In genomic region chr1:1419363-1419811, GRCh38 we compare ENCODE assay signal across 11 cellular contexts. TPM values are rescaled to one million over a fixed set of nuclear protein-coding genes. Genes with fewer than 3 reads are reported as not detected.
DNase-seq lines count a peak whose midpoint lies in the region; ATAC-seq and TF ChIP-seq lines count a peak whose summit lies in the region.
"Had no signal": no experiment of that assay in that cellular context is flagged by ENCODE, and none has a peak within 500 bp of the region (broad histone marks: within the 10 kb centered on the region; RNA-seq: fewer than 3 reads in every experiment).

No MANE protein-coding gene starts in this region.

- peaks cover 0 to 2% (median 0%) of the 10 kb centered on the region in 3 donors for H3K4me1 Mint-ChIP-seq in T-cell
- H3K4me1 Mint-ChIP-seq in type B pancreatic cell (ENCODE audit: unreplicated experiment), result peaks cover 22% of the 10 kb centered on the region

- CTCF ChIA-PET in T-cell (lab: Charles Lee), result no interaction called here

- intact Hi-C loops in lower lobe of right lung (cut with DNase I), result no loop called here

- TF ChIP-seq CTCF in lower lobe of right lung (IDR thresholded peaks at IDR 0.05) (no peak), suprapubic skin (IDR thresholded peaks at IDR 0.05) (no peak), type B pancreatic cell (conservative IDR thresholded peaks at IDR 0.05) (no peak)

- no peaks in the 10 kb centered on the region for H3K9me3 Mint-ChIP-seq in T-cell
- H3K9me3 Mint-ChIP-seq in type B pancreatic cell, result no peaks in the 10 kb centered on the region

- TF ChIP-seq EP300 in suprapubic skin (IDR thresholded peaks at IDR 0.05), result no peak

- DNase-seq in lower lobe of right lung, result no peak
- no peak for DNase-seq in suprapubic skin (ENCODE audit: low spot score in 2 of 2)
- no peak for DNase-seq in effector memory CD4-positive, alpha-beta T cell
- no peak for DNase-seq in T-cell
- DNase-seq in type B pancreatic cell (ENCODE audit: extremely low spot score, unreplicated experiment), result no peak
- DNase-seq: activated effector memory CD4-positive, alpha-beta T cell treated with anti-CD3 and anti-CD28 coated beads, Interleukin-2, amount 50 U/mL, for 16 hours; Kasumi-1; SJCRH30 had no signal

- 92% methylated on average over 21 of the region's 21 CpGs for WGBS in HUES64
- WGBS in suprapubic skin, result no CpG with 5 or more reads among the region's 21 CpGs

- H3K27ac Mint-ChIP-seq in T-cell (no peak overlapping the region), type B pancreatic cell (no peak overlapping the region)

- no peaks in the 10 kb centered on the region for H3K36me3 Mint-ChIP-seq in T-cell
- no peaks in the 10 kb centered on the region for H3K36me3 Mint-ChIP-seq in type B pancreatic cell

- POLR2A ChIA-PET in T-cell (lab: Charles Lee), result no interaction called here

- H3K36me3 ChIP-seq in HUES64 (ENCODE audit: insufficient read depth, low read length) (no peaks in the 10 kb centered on the region), endocrine pancreas (ENCODE audit: control insufficient read depth, insufficient read depth, low read length) (no peaks in the 10 kb centered on the region), lower lobe of right lung (no peaks in the 10 kb centered on the region), suprapubic skin (no peaks in the 10 kb centered on the region)
- H3K36me3 ChIP-seq in effector memory CD4-positive, alpha-beta T cell (ENCODE audit: control insufficient read depth, insufficient read depth, low read length), result no peaks in the 10 kb centered on the region
- H3K36me3 ChIP-seq: SJCRH30 had no signal

- H3K9ac ChIP-seq in HUES64 (ENCODE audit: low read depth, low read length) (peak overlapping the region; percentile 12; the same call in 1 of the 2 replicates), endocrine pancreas (ENCODE audit: control insufficient read depth, insufficient read depth, low read length) (peak overlapping the region; percentile 74)

- no peaks in the 10 kb centered on the region for H3K27me3 ChIP-seq in HUES64 (ENCODE audit: insufficient read depth, low read length)
- no peaks in the 10 kb centered on the region for H3K27me3 ChIP-seq in endocrine pancreas (ENCODE audit: control insufficient read depth, insufficient read depth, low read length)
- no peaks in the 10 kb centered on the region for H3K27me3 ChIP-seq in lower lobe of right lung (ENCODE audit: low read depth)
- no peaks in the 10 kb centered on the region for H3K27me3 ChIP-seq in suprapubic skin
- H3K27me3 ChIP-seq in effector memory CD4-positive, alpha-beta T cell (replicated peaks; ENCODE audit: control insufficient read depth, insufficient read depth, low read length, poor library complexity, severe bottlenecking), result peaks cover 13% of the 10 kb centered on the region
- H3K27me3 ChIP-seq: SJCRH30 had no signal

- H3K4me1 ChIP-seq in HUES64 (ENCODE audit: insufficient read depth, low read length) (peaks cover 20% of the 10 kb centered on the region), endocrine pancreas (ENCODE audit: control insufficient read depth, insufficient read depth, low read length) (no peaks in the 10 kb centered on the region), lower lobe of right lung (peaks cover 14% of the 10 kb centered on the region), suprapubic skin (peaks cover 46% of the 10 kb centered on the region)
- no peaks in the 10 kb centered on the region for H3K4me1 ChIP-seq in effector memory CD4-positive, alpha-beta T cell (ENCODE audit: control insufficient read depth, insufficient read depth, low read length, poor library complexity, severe bottlenecking)

- H3K4me3 Mint-ChIP-seq in T-cell, result no peak overlapping the region
- H3K4me3 Mint-ChIP-seq in type B pancreatic cell, result no peak overlapping the region

- ATAC-seq in lower lobe of right lung (peak; percentile 3 to 41), T-cell (replicated peaks in 1 of 4) (no peak), HG02588 (IDR thresholded peaks at IDR 0.05; ENCODE audit: unreplicated experiment) (no peak)

- no peak for TF ChIP-seq POLR2A in suprapubic skin (IDR thresholded peaks at IDR 0.05)

- no peaks in the 10 kb centered on the region for H3K9me3 ChIP-seq in HUES64 (ENCODE audit: insufficient read depth, low read depth, low read length)
- H3K9me3 ChIP-seq in endocrine pancreas (ENCODE audit: control insufficient read depth, low read length), result no peaks in the 10 kb centered on the region
- no peaks in the 10 kb centered on the region for H3K9me3 ChIP-seq in lower lobe of right lung
- H3K9me3 ChIP-seq in suprapubic skin, result no peaks in the 10 kb centered on the region
- no peaks in the 10 kb centered on the region for H3K9me3 ChIP-seq in effector memory CD4-positive, alpha-beta T cell (ENCODE audit: control insufficient read depth, low read length)
- H3K9me3 ChIP-seq: SJCRH30 had no signal

- H3K27me3 Mint-ChIP-seq in T-cell (peaks cover 7 to 24% of the 10 kb centered on the region in 2 donors), type B pancreatic cell (no peaks in the 10 kb centered on the region)

- H3K27ac ChIP-seq in HUES64 (ENCODE audit: low read depth, low read length) (peak overlapping the region; percentile 25; the same call in 1 of the 2 replicates), lower lobe of right lung (peak overlapping the region; percentile 72), suprapubic skin (peak overlapping the region; percentile 35)
- no peak overlapping the region for H3K27ac ChIP-seq in effector memory CD4-positive, alpha-beta T cell (ENCODE audit: insufficient read depth, low read length, poor library complexity, severe bottlenecking)
- H3K27ac ChIP-seq: SJCRH30 had no signal

- H3K4me3 ChIP-seq in HUES64 (ENCODE audit: low read length) (peak overlapping the region; percentile 19), endocrine pancreas (ENCODE audit: control insufficient read depth, insufficient read depth, low read length) (no peak overlapping the region), lower lobe of right lung (peak overlapping the region; percentile 51), suprapubic skin (peak overlapping the region; percentile 54)
- no peak overlapping the region for H3K4me3 ChIP-seq in effector memory CD4-positive, alpha-beta T cell (ENCODE audit: insufficient read depth, low read depth, low read length, poor library complexity, severe bottlenecking)
- H3K4me3 ChIP-seq: SJCRH30 had no signal

RNA-seq across cellular contexts. Expression of gene ANKRD65, which starts 1.7 kb away (rescaled TPM):
- 0.95 TPM for polyA plus RNA-seq in HUES64 (2013, experiment 1 of 2)
- 1.2 TPM for polyA plus RNA-seq in HUES64 (2013, experiment 2 of 2)
- total RNA-seq in lower lobe of right lung, result 22.3 TPM
- total RNA-seq in suprapubic skin, result 10 to 100 TPM in 1 of 4 donors, 1 to 10 TPM in 3; 2.8 to 10.3 (median 5.9) TPM
- total RNA-seq in T-cell, result under 1 TPM in 1 of 5 donors, not detected in 4; 0.20 TPM
- total RNA-seq in type B pancreatic cell (ENCODE audit: low replicate concordance), result 7.6 and 11.1 TPM in 2 replicates

RNA-seq across cellular contexts. Expression of gene MRPL20, which starts 12.3 kb away (rescaled TPM):
- polyA plus RNA-seq in HUES64 (2013, experiment 1 of 2), result 147 TPM
- 128 TPM for polyA plus RNA-seq in HUES64 (2013, experiment 2 of 2)
- 79.8 TPM for total RNA-seq in lower lobe of right lung
- 100 to 1,000 TPM in 3 of 4 donors, 10 to 100 TPM in 1; 93.6 to 119 (median 109) TPM for total RNA-seq in suprapubic skin
- 100 to 1,000 TPM; 106 to 123 (median 114) TPM for total RNA-seq in T-cell
- total RNA-seq in type B pancreatic cell (ENCODE audit: low replicate concordance), result 98.9 and 108 TPM in 2 replicates

RNA-seq across cellular contexts. Expression of gene VWA1, which starts 16.1 kb away (rescaled TPM):
- 14.6 TPM for polyA plus RNA-seq in HUES64 (2013, experiment 1 of 2)
- polyA plus RNA-seq in HUES64 (2013, experiment 2 of 2), result 10.6 TPM
- 58.7 TPM for total RNA-seq in lower lobe of right lung
- 10 to 100 TPM; 14.5 to 27.6 (median 19.8) TPM for total RNA-seq in suprapubic skin
- under 1 TPM in 3 of 5 donors, not detected in 2; 0.15 to 0.54 (median 0.26) TPM for total RNA-seq in T-cell
- total RNA-seq in type B pancreatic cell (ENCODE audit: low replicate concordance), result 44.5 and 49.9 TPM in 2 replicates

RNA-seq across cellular contexts. Expression of gene CCNL2, which starts 20.3 kb away (rescaled TPM):
- polyA plus RNA-seq in HUES64 (2013, experiment 1 of 2), result 90.6 TPM
- polyA plus RNA-seq in HUES64 (2013, experiment 2 of 2), result 82.9 TPM
- 165 TPM for total RNA-seq in lower lobe of right lung
- 100 to 1,000 TPM; 136 to 599 (median 160) TPM for total RNA-seq in suprapubic skin
- total RNA-seq in T-cell, result 100 to 1,000 TPM; 250 to 418 (median 376) TPM
- total RNA-seq in type B pancreatic cell (ENCODE audit: low replicate concordance), result 194 and 298 TPM in 2 replicates

RNA-seq across cellular contexts. Expression of gene ATAD3C, which starts 30.1 kb away (rescaled TPM):
- polyA plus RNA-seq in HUES64 (2013, experiment 1 of 2), result 0.35 TPM
- 0.63 TPM for polyA plus RNA-seq in HUES64 (2013, experiment 2 of 2)
- 7.8 TPM for total RNA-seq in lower lobe of right lung
- total RNA-seq in suprapubic skin, result 1 to 10 TPM in 2 of 4 donors, under 1 TPM in 2; 0.32 to 4.2 (median 1.2) TPM
- 1 to 10 TPM in 3 of 5 donors, under 1 TPM in 2; 0.59 to 3.1 (median 1.4) TPM for total RNA-seq in T-cell
- total RNA-seq in type B pancreatic cell (ENCODE audit: low replicate concordance), result 1.8 and 2.4 TPM in 2 replicates

Comparison
In these comparisons a context has a peak if more than half of its experiments do, and no peak if none do; other contexts are left out.
1. H3K4me3 ChIP-seq: peak in HUES64 (single experiment), lower lobe of right lung (single experiment) and suprapubic skin (single experiment); none in endocrine pancreas (single experiment) and effector memory CD4-positive, alpha-beta T cell (single experiment).
2. ATAC-seq: peak in lower lobe of right lung (2 of 2); none in T-cell (0 of 4) and HG02588 (single experiment).
3. RNA of gene VWA1, which starts 16.1 kb away (total RNA-seq): 58.7 TPM in lower lobe of right lung (single experiment), 44.5 to 49.9 TPM in type B pancreatic cell and 14.5 to 27.6 TPM in suprapubic skin; 0.15 to 0.54 TPM in T-cell; every median in the first group is over 10 times any median in the second.